In genomic region chr2:240250985-240251847, GRCh38 we compare ENCODE assay signal across 8 cellular contexts.
DNase-seq lines count a peak whose midpoint lies in the region; ATAC-seq and TF ChIP-seq lines count a peak whose summit lies in the region.
"Had no signal": no experiment of that assay in that cellular context is flagged by ENCODE, and none has a peak within 500 bp of the region (broad histone marks: within the 10 kb centered on the region; RNA-seq: fewer than 3 reads in every experiment).

No MANE protein-coding gene starts in this region.

- no peaks in the 10 kb centered on the region for H3K36me3 Mint-ChIP-seq in stimulated activated naive B cell treated with anti-CD40 and anti-IgM and Interleukin-4, amounts not matched to agents 10 μg/mL and 1 μg/mL and 100 μg/mL, for 72 hours

- H3K9me3 ChIP-seq in left lung, result no peaks in the 10 kb centered on the region

- H3K27ac ChIP-seq in cingulate gyrus (ENCODE audit: low read depth, low read length) (peak overlapping the region; percentile 93), left lung (peak overlapping the region; percentile 77 to 78)

- TF ChIP-seq CTCF in GM13976 (IDR thresholded peaks at IDR 0.05; ENCODE audit: borderline replicate concordance, control extremely low read depth, extremely low read depth, insufficient read depth, missing control alignments), result no peak
- TF ChIP-seq CTCF in left lung (IDR thresholded peaks at IDR 0.05), result no peak

- peak overlapping the region in 1 of 2 donors; percentile 2 for H3K4me3 ChIP-seq in left lung

- H3K4me3 Mint-ChIP-seq in stimulated activated naive B cell treated with anti-CD40 and anti-IgM and Interleukin-4, amounts not matched to agents 10 μg/mL and 1 μg/mL and 100 μg/mL, for 72 hours, result no peak overlapping the region
- H3K4me3 Mint-ChIP-seq: T-cell had no signal

- intact Hi-C loops in left lung (cut with DNase I), result no loop called here

- in situ Hi-C loops in GM13976 (cut with MboI; ENCODE audit: low sequenced_read_pairs, unreplicated experiment), result no loop called here

- peaks cover 17 to 23% of the 10 kb centered on the region in 2 donors for H3K27me3 Mint-ChIP-seq in stimulated activated naive B cell treated with anti-CD40 and anti-IgM and Interleukin-4, amounts not matched to agents 10 μg/mL and 1 μg/mL and 100 μg/mL, for 72 hours

- DNase-seq in GM13976 (ENCODE audit: low spot score) (peak; percentile 72), NOMO-1 treated with dmso at 0.1 percent for 144 hours (lab: John Stamatoyannopoulos, UW; ENCODE audit: unreplicated experiment) (peak; percentile 41), left lung (peak; percentile 88 to 91), NCI-H748 (lab: John Stamatoyannopoulos, UW; ENCODE audit: unreplicated experiment) (no peak)
- no peak for DNase-seq in stimulated activated naive B cell treated with anti-CD40 and anti-IgM and Interleukin-4, amounts not matched to agents 10 μg/mL and 1 μg/mL and 100 μg/mL, for 72 hours

- no peak overlapping the region for H3K27ac Mint-ChIP-seq in stimulated activated naive B cell treated with anti-CD40 and anti-IgM and Interleukin-4, amounts not matched to agents 10 μg/mL and 1 μg/mL and 100 μg/mL, for 72 hours
- H3K27ac Mint-ChIP-seq: T-cell had no signal

- no peaks in the 10 kb centered on the region for H3K4me1 Mint-ChIP-seq in stimulated activated naive B cell treated with anti-CD40 and anti-IgM and Interleukin-4, amounts not matched to agents 10 μg/mL and 1 μg/mL and 100 μg/mL, for 72 hours
- H3K4me1 Mint-ChIP-seq: T-cell had no signal

- peak; percentile 94 for ATAC-seq in left lung
- peak; percentile 59 to 63 for ATAC-seq in stimulated activated naive B cell treated with anti-CD40 and anti-IgM and Interleukin-4, amounts not matched to agents 10 μg/mL and 1 μg/mL and 100 μg/mL, for 72 hours (replicated peaks)
- no peak for ATAC-seq in HG02973 (IDR thresholded peaks at IDR 0.05; ENCODE audit: unreplicated experiment)
- ATAC-seq: T-cell had no signal

- H3K9me3 Mint-ChIP-seq in stimulated activated naive B cell treated with anti-CD40 and anti-IgM and Interleukin-4, amounts not matched to agents 10 μg/mL and 1 μg/mL and 100 μg/mL, for 72 hours, result peaks cover 5 to 8% of the 10 kb centered on the region in 2 donors
- H3K9me3 Mint-ChIP-seq: T-cell had no signal

- H3K36me3 ChIP-seq in left lung, result no peaks in the 10 kb centered on the region

- peaks cover 0 to 7% of the 10 kb centered on the region in 2 donors for H3K27me3 ChIP-seq in left lung

- H3K4me1 ChIP-seq in left lung, result peaks cover 12 to 17% of the 10 kb centered on the region in 2 donors

Comparison
In these comparisons a context has a peak if more than half of its experiments do, and no peak if none do; other contexts are left out.
1. DNase-seq: peak in GM13976 (single experiment), NOMO-1 treated with dmso at 0.1 percent for 144 hours (single experiment) and left lung (2 of 2); none in stimulated activated naive B cell treated with anti-CD40 and anti-IgM and Interleukin-4, amounts not matched to agents 10 μg/mL and 1 μg/mL and 100 μg/mL, for 72 hours (single experiment) and NCI-H748 (single experiment).